8 cellular contexts compared by ENCODE assay signal in genomic region chr9:130172161-130172857, GRCh38. TPM values are rescaled to one million over a fixed set of nuclear protein-coding genes. Genes with fewer than 3 reads are reported as not detected.
A peak's percentile ranks its signal among the peaks of the same experiment; 100 is the strongest.
DNase-seq lines count a peak whose midpoint lies in the region; ATAC-seq, FAIRE-seq and TF ChIP-seq lines count a peak whose summit lies in the region.

NCS1 (plus strand) TSS chr9:130172404; CDS start chr9:130172664, 260 bp downstream.

- H3K4me3 ChIP-seq in heart left ventricle (peak within 1 kb of the TSS; percentile 23 to 71 (median 56)), pancreas (peak within 1 kb of the TSS; percentile 26 to 70 (median 46)), transverse colon (peak within 1 kb of the TSS; percentile 26 to 71 (median 51))

- FAIRE-seq in pancreas (lab: Jason Lieb, UNC), result no peak

- ATAC-seq in heart left ventricle (peak; percentile 56 to 92 (median 90)), pancreas (peak; percentile 90 to 97 (median 94)), HG02981 (IDR thresholded peaks at IDR 0.05; ENCODE audit: unreplicated experiment) (no peak)

- DNase-seq in ACHN, result peak; percentile 60
- DNase-seq in HK-2 (ENCODE audit: unreplicated experiment), result peak; percentile 83
- peak; percentile 56 for DNase-seq in SK-N-DZ (ENCODE audit: low spot score)
- DNase-seq in amniotic stem cell (lab: John Stamatoyannopoulos, UW), result peak; percentile 22
- peak; percentile 72 to 83 (median 79) for DNase-seq in heart left ventricle
- peak; percentile 77 to 91 (median 84) for DNase-seq in pancreas
- DNase-seq in transverse colon, result peak; percentile 74

- H3K4me1 ChIP-seq in heart left ventricle (peaks cover 0 to 21% (median 2%) of the 10 kb centered on the region in 12 donors), pancreas (no peaks in the 10 kb centered on the region), transverse colon (peaks cover 0 to 30% (median 18%) of the 10 kb centered on the region in 4 donors)

- in situ Hi-C loops in ACHN (cut with HindIII; ENCODE audit: low pct_ligation_motif_present, low pct_unique_long_range_greater_than_20kb, low sequenced_read_pairs) (no loop called here), transverse colon (cut with MboI; ENCODE audit: low pct_ligation_motif_present in 1 of 4, low pct_unique_long_range_greater_than_20kb in 1 of 4, low sequenced_read_pairs in 3 of 4) (no loop called here)

- H3K27ac ChIP-seq in heart left ventricle (peak within 1 kb of the TSS in 3 of 12 donors; percentile 37 to 94 (median 45)), pancreas (no peak within 1 kb of the TSS), transverse colon (peak within 1 kb of the TSS; percentile 80 to 87 (median 84))

- H3K9me3 ChIP-seq in heart left ventricle (no peaks in the 10 kb centered on the region), pancreas (no peaks in the 10 kb centered on the region), transverse colon (no peaks in the 10 kb centered on the region)

- WGBS in heart left ventricle, 4 donors, result 1 to 2% (median 1%) methylated on average over 22 to 99 of the region's 101 CpGs; no CpG with 5 or more reads in 1 of the 4 donors
- WGBS in pancreas, 2 donors, result 1% methylated on average over 18 to 101 of the region's 101 CpGs
- WGBS in transverse colon (ENCODE audit: low coverage in 1 of 2), 2 donors, result no CpG with 5 or more reads among the region's 101 CpGs

- H3K27me3 ChIP-seq in heart left ventricle, result peaks cover 0 to 19% (median 0%) of the 10 kb centered on the region in 9 donors
- H3K27me3 ChIP-seq in pancreas, result no peaks in the 10 kb centered on the region
- peaks cover 31% of the 10 kb centered on the region for H3K27me3 ChIP-seq in transverse colon

- H3K36me3 ChIP-seq in heart left ventricle (no peaks in the 10 kb centered on the region), pancreas (no peaks in the 10 kb centered on the region), transverse colon (no peaks in the 10 kb centered on the region)

- no peak for TF ChIP-seq EP300 in transverse colon (IDR thresholded peaks at IDR 0.05; ENCODE audit: low read depth)

- TF ChIP-seq POLR2A in heart left ventricle (IDR thresholded peaks at IDR 0.05) (no peak), transverse colon (IDR thresholded peaks at IDR 0.05) (no peak)

- TF ChIP-seq CTCF in heart left ventricle (IDR thresholded peaks at IDR 0.05) (no peak), pancreas (IDR thresholded peaks at IDR 0.05) (no peak), transverse colon (IDR thresholded peaks at IDR 0.05) (no peak)

- intact Hi-C loops in heart left ventricle (cut with DNase I), result no loop called here
- intact Hi-C loops in pancreas (cut with DNase I), result no loop called here
- intact Hi-C loops in transverse colon (cut with DNase I; ENCODE audit: low total_unique reads), result loop anchor here (5.0 kb wide), 1 partner anchor 220 kb away; no protein-coding TSS in a partner anchor

RNA-seq across cellular contexts. Expression of gene NCS1, which starts in this region (rescaled TPM):
- polyA plus RNA-seq in SK-N-DZ (2014; cell fraction: cytosol; rRNA removed), result 76.0 and 86.7 TPM in 2 replicates
- polyA plus RNA-seq in SK-N-DZ (2014; cell fraction: nucleus; rRNA removed), result 48.3 and 54.0 TPM in 2 replicates
- total RNA-seq in heart left ventricle, result 10 to 100 TPM in 4 of 9 donors, 1 to 10 TPM in 5; 4.4 to 15.9 (median 9.4) TPM
- 1 to 10 TPM; 2.3 to 9.5 TPM for polyA plus RNA-seq in heart left ventricle
- 1 to 10 TPM; 3.0 to 8.6 (median 5.5) TPM for total RNA-seq in pancreas
- polyA plus RNA-seq in pancreas, result 1 to 10 TPM; 4.7 to 4.8 TPM
- 10 to 100 TPM; 11.9 to 66.5 (median 25.9) TPM for total RNA-seq in transverse colon

Comparison
In these comparisons a context has a peak if more than half of its experiments do, and no peak if none do; other contexts are left out.
1. DNase-seq: peak in every context shown above with its lines; median percentile 84 in pancreas; 83 in HK-2; 79 in heart left ventricle; 74 in transverse colon; 60 in ACHN; 56 in SK-N-DZ; 22 in amniotic stem cell.
2. H3K27ac ChIP-seq: peak in transverse colon (4 of 4); none in pancreas (0 of 4).
3. Peak in every context shown above with its lines, with median percentiles within 50 percentile points of each other: H3K4me3 ChIP-seq.